In genomic region chr21:43940329-43940653, GRCh38 we compare ENCODE assay signal across 26 cellular contexts.
"Had no signal": no experiment of that assay in that cellular context is flagged by ENCODE, and none has a peak within 500 bp of the region (broad histone marks: within the 10 kb centered on the region; RNA-seq: fewer than 3 reads in every experiment).

No MANE protein-coding gene starts in this region.

- H3K36me3 ChIP-seq: neural progenitor cell, ovary, uterus had no signal

- H3K9me3 ChIP-seq: left ventricle myocardium inferior, ovary, sigmoid colon, tibial nerve, uterus had no signal

- DNase-seq: hypothalamus; immature natural killer cell; kidney; left colon; left ventricle myocardium inferior; mesendoderm; naive B cell; natural killer cell; nephron progenitor cell; ovary; retina; sigmoid colon; stimulated activated CD4-positive, alpha-beta T cell treated with anti-CD3 and anti-CD28 coated beads, Interleukin-1b, Interleukin-23, amount 100 ng/mL, for 48 hours; stimulated activated CD4-positive, alpha-beta T cell treated with anti-CD3 and anti-CD28 coated beads, Interleukin-2, amount 100 ng/mL, for 48 hours; stimulated activated CD4-positive, alpha-beta T cell treated with anti-CD3 and anti-CD28 coated beads, Interleukin-4, amount 100 ng/mL, for 4 hours; stimulated activated CD8-positive, alpha-beta memory T cell treated with anti-CD3 and anti-CD28 coated beads, Interleukin-4, amount 100 ng/mL, for 48 hours; stimulated activated naive CD4-positive, alpha-beta T cell treated with Interleukin-2 at 50 U/mL for 16 hours; stimulated activated naive CD8-positive, alpha-beta T cell treated with anti-CD3 and anti-CD28 coated beads, Interleukin-15, amount 100 ng/mL, for 72 hours; uterus had no signal

- H2AFZ ChIP-seq: neural progenitor cell had no signal

- H3K27me3 ChIP-seq: neural progenitor cell, ovary, sigmoid colon, tibial nerve, uterus had no signal

- H3K9ac ChIP-seq: neural progenitor cell had no signal

- H3K4me1 ChIP-seq: uterus had no signal

- H3K4me3 ChIP-seq: left ventricle myocardium inferior, lung, neural progenitor cell, ovary, sigmoid colon, tibial nerve, uterus had no signal

- ATAC-seq: natural killer cell; right cardiac atrium; stimulated activated memory B cell treated with anti-CD40 and anti-IgM and Interleukin-4, amounts not matched to agents 10 μg/mL and 1 μg/mL and 100 μg/mL, for 72 hours; stimulated activated naive CD8-positive, alpha-beta T cell treated with anti-CD3 and anti-CD28 coated beads, Interleukin-15, amount 100 ng/mL, for 72 hours had no signal

- FAIRE-seq: islet of Langerhans, kidney, small intestine had no signal

- H3K4me2 ChIP-seq: neural progenitor cell had no signal

- H3K27ac ChIP-seq: neural progenitor cell, ovary, sigmoid colon, tibial nerve, uterus had no signal
